Comparison of ENCODE assay signal across 19 cellular contexts in genomic region chr11:69034123-69034522, GRCh38. TPM values are rescaled to one million over a fixed set of nuclear protein-coding genes. Genes with fewer than 3 reads are reported as not detected.
DNase-seq lines count a peak whose midpoint lies in the region; ATAC-seq and TF ChIP-seq lines count a peak whose summit lies in the region.
"Had no signal": no experiment of that assay in that cellular context is flagged by ENCODE, and none has a peak within 500 bp of the region (broad histone marks: within the 10 kb centered on the region; RNA-seq: fewer than 3 reads in every experiment).

No MANE protein-coding gene starts in this region.

- no peak for TF ChIP-seq CTCF in nephron progenitor cell (IDR thresholded peaks at IDR 0.05)
- TF ChIP-seq CTCF in sigmoid colon (IDR thresholded peaks at IDR 0.05) = no peak
- no peak for TF ChIP-seq CTCF in lower lobe of right lung (IDR thresholded peaks at IDR 0.05)

- peak overlapping the region in 1 of 11 experiments; percentile 44; a peak in 2 of 22 replicates for H3K9ac ChIP-seq in BLaER1 treated with 17β-estradiol and CSF1 and Interleukin-3, amounts not matched to agents 10 nM and 100 nM
- H3K9ac ChIP-seq in SK-N-MC (ENCODE audit: insufficient read length) = no peak overlapping the region

- 83 to 86% methylated on average over 13 of the region's 13 CpGs for WGBS in sigmoid colon, 2 donors

- H3K27me3 Mint-ChIP-seq in nephron progenitor cell (ENCODE audit: low read depth, poor library complexity) (peaks cover 7% of the 10 kb centered on the region), T-helper 17 cell (peaks cover 14% of the 10 kb centered on the region), immature natural killer cell (ENCODE audit: low read depth in 3 of 3) (peaks cover 0 to 5% (median 4%) of the 10 kb centered on the region in 3 donors)

- H4K20me1 ChIP-seq in BLaER1 treated with 17β-estradiol and CSF1 and Interleukin-3, amounts not matched to agents 10 nM and 100 nM = no peaks in the 10 kb centered on the region; a peak in 2 of 22 replicates

- peaks cover 33% of the 10 kb centered on the region for H3K4me1 Mint-ChIP-seq in nephron progenitor cell
- peaks cover 4% of the 10 kb centered on the region for H3K4me1 Mint-ChIP-seq in T-helper 17 cell
- no peaks in the 10 kb centered on the region for H3K4me1 Mint-ChIP-seq in immature natural killer cell

- DNase-seq in SK-N-MC (ENCODE audit: low read depth, low spot score) (no peak), nephron progenitor cell (no peak), sigmoid colon (no peak), DMS114 treated with DMSO at 0.1 percent for 48 hours (lab: John Stamatoyannopoulos, UW; ENCODE audit: unreplicated experiment) (no peak), lower lobe of right lung (no peak), T-helper 17 cell (no peak), immature natural killer cell (no peak)
- DNase-seq: 8988T; AML-193; C1 segment of cervical spinal cord; Calu3; CD4-positive, alpha-beta T cell; DMS 273 treated with DMSO at 0.1 percent for 48 hours; DMS79 had no signal

- intact Hi-C loops in sigmoid colon (cut with DNase I) = no loop called here
- intact Hi-C loops in lower lobe of right lung (cut with DNase I) = no loop called here

- H3K4me3 Mint-ChIP-seq in nephron progenitor cell (peak overlapping the region; percentile 18), T-helper 17 cell (no peak overlapping the region), immature natural killer cell (no peak overlapping the region)
- H3K4me3 Mint-ChIP-seq: CD4-positive, alpha-beta T cell had no signal

- H3K9me3 ChIP-seq in BLaER1 treated with 17β-estradiol and CSF1 and Interleukin-3, amounts not matched to agents 10 nM and 100 nM (replicated peaks in 1 of 11) = no peaks in the 10 kb centered on the region
- H3K9me3 ChIP-seq in SK-N-MC (ENCODE audit: low read depth, low read length) (no peaks in the 10 kb centered on the region), sigmoid colon (no peaks in the 10 kb centered on the region), lower lobe of right lung (no peaks in the 10 kb centered on the region), T-helper 17 cell (ENCODE audit: control insufficient read depth, low read length, poor library complexity, severe bottlenecking) (no peaks in the 10 kb centered on the region)

- peaks cover 7 to 40% (median 30%) of the 10 kb centered on the region in 10 experiments for H3K4me1 ChIP-seq in BLaER1 treated with 17β-estradiol and CSF1 and Interleukin-3, amounts not matched to agents 10 nM and 100 nM
- H3K4me1 ChIP-seq in sigmoid colon = peaks cover 0 to 13% (median 11%) of the 10 kb centered on the region in 4 donors
- H3K4me1 ChIP-seq in lower lobe of right lung = peaks cover 6% of the 10 kb centered on the region

- no peak overlapping the region for H3K4me3 ChIP-seq in BLaER1 treated with 17β-estradiol and CSF1 and Interleukin-3, amounts not matched to agents 10 nM and 100 nM
- H3K4me3 ChIP-seq in SK-N-MC (no peak overlapping the region), sigmoid colon (no peak overlapping the region), lower lobe of right lung (no peak overlapping the region)
- H3K4me3 ChIP-seq: GM12878 had no signal

- ATAC-seq in lower lobe of right lung (no peak), T-helper 17 cell (no peak)
- ATAC-seq: GM12878, HCT116 had no signal

- no peak for TF ChIP-seq EP300 in sigmoid colon (IDR thresholded peaks at IDR 0.05)

- H3K9me3 Mint-ChIP-seq in nephron progenitor cell (no peaks in the 10 kb centered on the region), immature natural killer cell (no peaks in the 10 kb centered on the region)
- H3K9me3 Mint-ChIP-seq: CD4-positive, alpha-beta T cell had no signal

- H3K27ac Mint-ChIP-seq in nephron progenitor cell (peak overlapping the region; percentile 89), T-helper 17 cell (no peak overlapping the region), immature natural killer cell (no peak overlapping the region)
- H3K27ac Mint-ChIP-seq: CD4-positive, alpha-beta T cell had no signal

- H3K36me3 Mint-ChIP-seq in nephron progenitor cell (ENCODE audit: low read depth) (no peaks in the 10 kb centered on the region), T-helper 17 cell (ENCODE audit: low read depth) (no peaks in the 10 kb centered on the region), immature natural killer cell (no peaks in the 10 kb centered on the region)

- H3K4me2 ChIP-seq in BLaER1 treated with 17β-estradiol and CSF1 and Interleukin-3, amounts not matched to agents 10 nM and 100 nM = peak overlapping the region in 9 of 11 experiments; percentile 21 to 78 (median 58); a peak in 17 of 22 replicates

- no peaks in the 10 kb centered on the region for H3K36me3 ChIP-seq in BLaER1 treated with 17β-estradiol and CSF1 and Interleukin-3, amounts not matched to agents 10 nM and 100 nM
- no peaks in the 10 kb centered on the region for H3K36me3 ChIP-seq in SK-N-MC (ENCODE audit: insufficient read depth, low read length)
- H3K36me3 ChIP-seq in sigmoid colon = no peaks in the 10 kb centered on the region
- H3K36me3 ChIP-seq in lower lobe of right lung = no peaks in the 10 kb centered on the region

- no peak overlapping the region for H3K27ac ChIP-seq in BLaER1 treated with 17β-estradiol and CSF1 and Interleukin-3, amounts not matched to agents 10 nM and 100 nM
- H3K27ac ChIP-seq in SK-N-MC (peak overlapping the region; percentile 50; the same call in 1 of the 2 replicates), sigmoid colon (peak overlapping the region in 3 of 4 donors; percentile 8 to 72 (median 67)), lower lobe of right lung (no peak overlapping the region)

- TF ChIP-seq POLR2A in sigmoid colon (IDR thresholded peaks at IDR 0.05) = no peak

- peaks cover 0 to 13% (median 5%) of the 10 kb centered on the region in 11 experiments; a peak in 9 of 22 replicates for H3K27me3 ChIP-seq in BLaER1 treated with 17β-estradiol and CSF1 and Interleukin-3, amounts not matched to agents 10 nM and 100 nM
- H3K27me3 ChIP-seq in sigmoid colon (no peaks in the 10 kb centered on the region), lower lobe of right lung (ENCODE audit: low read depth) (no peaks in the 10 kb centered on the region)

RNA-seq across cellular contexts. Expression of gene TPCN2, which starts 14.6 kb away (rescaled TPM):
- total RNA-seq in sigmoid colon = 10 to 100 TPM; 17.5 to 43.5 (median 25.3) TPM
- polyA plus RNA-seq in sigmoid colon = 10 to 100 TPM in 1 of 3 donors, 1 to 10 TPM in 2; 1.6 to 14.4 (median 1.8) TPM
- total RNA-seq in lower lobe of right lung = 18.2 TPM
- 10 to 100 TPM in 1 of 2 donors, 1 to 10 TPM in 1; 9.1 to 16.4 TPM for total RNA-seq in T-helper 17 cell
- 1 to 10 TPM; 4.8 to 7.0 (median 5.0) TPM for polyA plus RNA-seq in immature natural killer cell

RNA-seq across cellular contexts. Expression of gene MRGPRF, which starts 21.1 kb away (rescaled TPM):
- total RNA-seq in sigmoid colon = 100 to 1,000 TPM; 118 to 263 (median 138) TPM
- polyA plus RNA-seq in sigmoid colon = 10 to 100 TPM in 1 of 3 donors, 1 to 10 TPM in 2; 1.8 to 18.7 (median 4.2) TPM
- total RNA-seq in lower lobe of right lung = 11.5 TPM
- not detected for total RNA-seq in T-helper 17 cell
- polyA plus RNA-seq in immature natural killer cell = not detected
- total RNA-seq: CD4-positive, alpha-beta T cell; G401; GM12878; H4 had no signal
- polyA plus RNA-seq: GM12878 had no signal

RNA-seq across cellular contexts. Expression of gene MRGPRD, which starts 53.3 kb away (rescaled TPM):
- total RNA-seq in sigmoid colon (1 to 10 TPM in 3 of 4 donors, not detected in 1; 1.9 to 2.2 (median 2.1) TPM), lower lobe of right lung (not detected), T-helper 17 cell (not detected)
- polyA plus RNA-seq in sigmoid colon (not detected), immature natural killer cell (not detected)
- total RNA-seq: Calu3; CD4-positive, alpha-beta T cell; G401; GM12878; H4 had no signal
- polyA plus RNA-seq: GM12878 had no signal

Comparison
In these comparisons a context has a peak if more than half of its experiments do, and no peak if none do; other contexts are left out.
1. H3K27ac ChIP-seq: peak in SK-N-MC (single experiment) and sigmoid colon (3 of 4); none in BLaER1 treated with 17β-estradiol and CSF1 and Interleukin-3, amounts not matched to agents 10 nM and 100 nM (0 of 11) and lower lobe of right lung (single experiment).
2. RNA of gene MRGPRF, which starts 21.1 kb away (total RNA-seq): 118 to 263 TPM in sigmoid colon and 11.5 TPM in lower lobe of right lung (single experiment); not detected in T-helper 17 cell; every median in the first group is over 10 times any median in the second.